In the genomic region with DNA sequence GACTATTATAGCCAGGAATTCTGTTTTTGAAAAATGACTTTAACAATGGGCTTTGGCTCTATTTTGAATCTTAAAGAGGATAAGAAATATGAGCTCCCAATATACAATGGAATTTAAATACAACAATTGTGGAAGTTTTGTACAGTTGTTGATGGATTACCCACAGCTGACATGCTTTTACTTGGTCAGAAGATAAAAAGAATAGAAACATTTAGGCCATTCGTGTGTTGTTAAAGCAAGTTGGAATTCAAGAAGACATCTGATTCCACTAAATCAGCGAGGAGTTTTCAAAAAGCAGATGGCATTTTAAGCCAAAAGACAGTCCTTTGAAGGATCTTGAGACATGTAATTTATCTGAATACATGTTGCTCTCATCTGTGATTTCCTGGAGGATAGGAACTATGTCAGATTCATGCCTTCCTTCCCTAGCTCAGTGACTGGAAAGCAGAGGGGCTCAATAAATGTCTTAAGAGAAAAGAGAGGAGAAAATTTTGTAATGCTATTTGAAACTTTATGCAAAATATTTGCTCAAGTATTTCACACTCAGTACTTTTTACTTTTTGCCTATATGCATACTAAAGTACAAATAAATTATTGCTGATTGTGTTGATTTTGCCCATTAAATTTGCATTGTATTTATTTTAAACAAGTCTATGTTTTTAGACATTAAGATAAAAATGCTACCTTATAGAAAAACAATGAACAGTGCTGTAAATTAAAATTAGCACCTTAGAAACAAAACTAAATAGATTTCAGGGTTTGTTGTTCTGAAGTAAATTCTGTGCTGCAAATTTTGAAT, we compare ENCODE assay signal across 24 cellular contexts.
"Had no signal": no experiment of that assay in that cellular context is flagged by ENCODE, and none has a peak within 500 bp of the region (broad histone marks: within the 10 kb centered on the region; RNA-seq: fewer than 3 reads in every experiment).

No MANE protein-coding gene starts in this region.

- H3K36me3 ChIP-seq: esophagus squamous epithelium, sigmoid colon, suprapubic skin, thyroid gland had no signal

- H3K9me3 ChIP-seq: esophagus squamous epithelium, sigmoid colon, suprapubic skin, thyroid gland had no signal

- H3K27me3 Mint-ChIP-seq: naive thymus-derived CD8-positive, alpha-beta T cell; type B pancreatic cell had no signal

- H3K4me3 Mint-ChIP-seq: naive thymus-derived CD8-positive, alpha-beta T cell; neural crest cell; type B pancreatic cell had no signal

- H3K4me3 ChIP-seq: dorsolateral prefrontal cortex, esophagus squamous epithelium, hepatocyte, lung, sigmoid colon, suprapubic skin, thyroid gland had no signal

- ATAC-seq: left cardiac atrium; left ventricle myocardium superior; naive thymus-derived CD8-positive, alpha-beta T cell had no signal

- H3K4me1 Mint-ChIP-seq: naive thymus-derived CD8-positive, alpha-beta T cell; neural crest cell had no signal

- H3K9me3 Mint-ChIP-seq: neural crest cell had no signal

- DNase-seq: cortex of kidney; dorsolateral prefrontal cortex; effector CD8-positive, alpha-beta T cell; esophagus squamous epithelium; foreskin melanocyte; head of caudate nucleus; kidney; left cardiac atrium; left ventricle myocardium superior; mesendoderm; naive thymus-derived CD8-positive, alpha-beta T cell; posterior cingulate gyrus; sigmoid colon; small intestine; stimulated activated CD4-positive, alpha-beta T cell treated with anti-CD3 and anti-CD28 coated beads, Interleukin-12 subunit alpha, Interleukin-12 subunit beta, amount 100 ng/mL, for 4 hours; stimulated activated CD4-positive, alpha-beta T cell treated with anti-CD3 and anti-CD28 coated beads, Interleukin-2, amount 100 ng/mL, for 48 hours; stimulated activated naive CD4-positive, alpha-beta T cell treated with Interleukin-2 at 50 U/mL for 16 hours; thyroid gland had no signal

- H3K27ac Mint-ChIP-seq: naive thymus-derived CD8-positive, alpha-beta T cell; type B pancreatic cell had no signal

- H3K36me3 Mint-ChIP-seq: naive thymus-derived CD8-positive, alpha-beta T cell had no signal

- H3K27ac ChIP-seq: dorsolateral prefrontal cortex, epithelial cell of prostate, esophagus squamous epithelium, sigmoid colon, suprapubic skin, thyroid gland had no signal
